ENCODE assay signal across 8 cellular contexts in genomic region chrX:102599084-102599949, GRCh38.
DNase-seq lines count a peak whose midpoint lies in the region; ATAC-seq and TF ChIP-seq lines count a peak whose summit lies in the region.

ARMCX5 (plus strand) TSS chrX:102599515; CDS start chrX:102602142, 2,627 bp downstream.

- no peak for TF ChIP-seq CTCF in AG09319 (IDR thresholded peaks at IDR 0.05; ENCODE audit: low read depth, low read length)

- DNase-seq in AG09319 (ENCODE audit: extremely low read depth, low read depth) = peak; percentile 59
- DNase-seq in NCI-H446 treated with DMSO at 0.1 percent for 48 hours (lab: John Stamatoyannopoulos, UW) = peak; percentile 78
- DNase-seq in activated CD4-positive, alpha-beta T cell treated with anti-CD3 and anti-CD28 coated beads for 4 hours = peak; percentile 62 to 64
- peak; percentile 84 for DNase-seq in dedifferentiated amniotic fluid mesenchymal stem cell (ENCODE audit: extremely low spot score)
- peak; percentile 96 for DNase-seq in left kidney (ENCODE audit: low read depth, low spot score)
- DNase-seq in stimulated activated CD4-positive, alpha-beta T cell treated with anti-CD3 and anti-CD28 coated beads, Interleukin-1b, Interleukin-23, amount 100 ng/mL, for 4 hours (ENCODE audit: low read depth in 2 of 2) = peak; percentile 39 to 43

- ATAC-seq in GM19025 (IDR thresholded peaks at IDR 0.05; ENCODE audit: low read depth, unreplicated experiment) (peak; percentile 89), HG03342 (IDR thresholded peaks at IDR 0.05; ENCODE audit: unreplicated experiment) (peak; percentile 88)

Comparison
In these comparisons a context has a peak if more than half of its experiments do, and no peak if none do; other contexts are left out.
1. Peak in every context shown above with its lines: DNase-seq and ATAC-seq.
2. DNase-seq: peak in every context shown above with its lines; median percentile 96 in left kidney; 84 in dedifferentiated amniotic fluid mesenchymal stem cell; 78 in NCI-H446 treated with DMSO at 0.1 percent for 48 hours; 63 in activated CD4-positive, alpha-beta T cell treated with anti-CD3 and anti-CD28 coated beads for 4 hours; 59 in AG09319; 41 in stimulated activated CD4-positive, alpha-beta T cell treated with anti-CD3 and anti-CD28 coated beads, Interleukin-1b, Interleukin-23, amount 100 ng/mL, for 4 hours.